Comparison of ENCODE assay signal across 9 cellular contexts in the genomic region with DNA sequence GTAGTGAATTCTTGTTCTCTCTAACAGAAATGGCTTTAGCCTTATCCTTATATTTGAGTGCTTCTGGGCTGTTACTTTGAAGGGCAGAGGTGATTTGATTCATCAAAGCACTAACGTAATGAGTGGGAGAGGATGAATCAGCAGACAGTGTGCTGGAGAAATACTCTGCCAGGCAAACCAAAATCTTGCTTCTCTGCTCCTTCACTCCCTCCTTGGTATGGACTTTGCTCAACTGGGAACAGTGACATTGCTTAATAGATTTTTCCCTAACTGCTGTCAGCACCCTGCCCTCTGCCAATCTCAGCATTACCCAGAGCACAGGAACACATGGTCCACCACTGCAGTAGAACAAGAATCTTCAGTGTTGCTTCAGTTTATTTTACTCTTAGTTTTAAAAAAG. TPM values are rescaled to one million over a fixed set of nuclear protein-coding genes. Genes with fewer than 3 reads are reported as not detected.
DNase-seq lines count a peak whose midpoint lies in the region; ATAC-seq and TF ChIP-seq lines count a peak whose summit lies in the region.
"Had no signal": no experiment of that assay in that cellular context is flagged by ENCODE, and none has a peak within 500 bp of the region (broad histone marks: within the 10 kb centered on the region; RNA-seq: fewer than 3 reads in every experiment).

No MANE protein-coding gene starts in this region.

- no peaks in the 10 kb centered on the region for H3K27me3 Mint-ChIP-seq in activated CD4-positive, alpha-beta T cell treated with anti-CD3 and anti-CD28 coated beads for 36 hours
- H3K27me3 Mint-ChIP-seq in activated T-cell treated with anti-CD3 and anti-CD28 coated beads, Interleukin-2, amount 50 U/mL, for 72 hours (ENCODE audit: low read depth), result no peaks in the 10 kb centered on the region

- no peak overlapping the region for H3K4me3 Mint-ChIP-seq in activated CD4-positive, alpha-beta T cell treated with anti-CD3 and anti-CD28 coated beads for 36 hours
- H3K4me3 Mint-ChIP-seq in activated T-cell treated with anti-CD3 and anti-CD28 coated beads, Interleukin-2, amount 50 U/mL, for 72 hours, result peak overlapping the region in 1 of 2 donors; percentile 8

- CTCF ChIA-PET in activated CD4-positive, alpha-beta T cell treated with anti-CD3 and anti-CD28 coated beads for 36 hours (lab: Charles Lee), result interaction anchor here (0.9 to 1.2 kb wide), 2 partner anchors 9 to 79 kb away, joined by 4 read pairs; no protein-coding TSS in a partner anchor

- ATAC-seq in activated CD4-positive, alpha-beta T cell treated with anti-CD3 and anti-CD28 coated beads for 36 hours, result peak; percentile 99
- ATAC-seq in activated T-cell treated with anti-CD3 and anti-CD28 coated beads, Interleukin-2, amount 50 U/mL, for 72 hours (replicated peaks in 1 of 2), result peak; percentile 98 to 99
- ATAC-seq in thoracic aorta (ENCODE audit: insufficient number of reproducible peaks, low FRiP score, low read depth) (peak; percentile 90), HG03469 (IDR thresholded peaks at IDR 0.05; ENCODE audit: unreplicated experiment) (no peak), GM18907 (IDR thresholded peaks at IDR 0.05; ENCODE audit: unreplicated experiment) (no peak)

- peak overlapping the region; percentile 45 to 55 for H3K27ac ChIP-seq in thoracic aorta

- peak; percentile 23 for DNase-seq in activated CD4-positive, alpha-beta T cell treated with anti-CD3 and anti-CD28 coated beads for 36 hours
- DNase-seq in activated CD4-positive, alpha-beta T cell treated with anti-CD3 and anti-CD28 coated beads for 4 hours, result no peak
- peak in 1 of 2 donors; percentile 17 for DNase-seq in activated T-cell treated with anti-CD3 and anti-CD28 coated beads, Interleukin-2, amount 50 U/mL, for 72 hours
- DNase-seq in iPS-NIHi7 (ENCODE audit: extremely low spot score) (peak; percentile 13), thoracic aorta (ENCODE audit: low spot score) (no peak), NCI-H187 treated with DMSO at 0.1 percent for 48 hours (lab: John Stamatoyannopoulos, UW) (no peak)
- DNase-seq: foreskin melanocyte had no signal

- H3K36me3 Mint-ChIP-seq in activated CD4-positive, alpha-beta T cell treated with anti-CD3 and anti-CD28 coated beads for 36 hours (ENCODE audit: low read depth), result peaks cover 5% of the 10 kb centered on the region
- H3K36me3 Mint-ChIP-seq in activated T-cell treated with anti-CD3 and anti-CD28 coated beads, Interleukin-2, amount 50 U/mL, for 72 hours (ENCODE audit: insufficient read depth in 2 of 2), result no peaks in the 10 kb centered on the region

- no peaks in the 10 kb centered on the region for H3K36me3 ChIP-seq in thoracic aorta

- intact Hi-C loops in activated CD4-positive, alpha-beta T cell treated with anti-CD3 and anti-CD28 coated beads for 36 hours (cut with DNase I, micrococcal nuclease), result loop anchor here in 1 of 2 experiments (5.0 kb wide), 1 partner anchor 55 kb away; a partner anchor contains a TSS

- H3K4me1 ChIP-seq in thoracic aorta (ENCODE audit: control insufficient read depth in 1 of 2, low read depth in 2 of 2), result peaks cover 31 to 82% of the 10 kb centered on the region in 2 donors

- H3K27ac Mint-ChIP-seq in activated CD4-positive, alpha-beta T cell treated with anti-CD3 and anti-CD28 coated beads for 36 hours, result no peak overlapping the region
- H3K27ac Mint-ChIP-seq in activated T-cell treated with anti-CD3 and anti-CD28 coated beads, Interleukin-2, amount 50 U/mL, for 72 hours, result no peak overlapping the region

- no peaks in the 10 kb centered on the region for H3K9me3 Mint-ChIP-seq in activated CD4-positive, alpha-beta T cell treated with anti-CD3 and anti-CD28 coated beads for 36 hours (ENCODE audit: low read depth)
- peaks cover 0 to 2% of the 10 kb centered on the region in 2 donors for H3K9me3 Mint-ChIP-seq in activated T-cell treated with anti-CD3 and anti-CD28 coated beads, Interleukin-2, amount 50 U/mL, for 72 hours

- H3K4me3 ChIP-seq in thoracic aorta, result peak overlapping the region; percentile 4

- H3K4me1 Mint-ChIP-seq in activated CD4-positive, alpha-beta T cell treated with anti-CD3 and anti-CD28 coated beads for 36 hours, result peaks cover 16% of the 10 kb centered on the region
- H3K4me1 Mint-ChIP-seq in activated T-cell treated with anti-CD3 and anti-CD28 coated beads, Interleukin-2, amount 50 U/mL, for 72 hours (ENCODE audit: low read depth), result peaks cover 15% of the 10 kb centered on the region

- POLR2A ChIA-PET in activated CD4-positive, alpha-beta T cell treated with anti-CD3 and anti-CD28 coated beads for 36 hours (lab: Charles Lee), result no interaction called here

- TF ChIP-seq CTCF in thoracic aorta (IDR thresholded peaks at IDR 0.05), result no peak

- H3K27me3 ChIP-seq in thoracic aorta (replicated peaks; ENCODE audit: insufficient read depth), result no peaks in the 10 kb centered on the region

- H3K9me3 ChIP-seq in thoracic aorta, result no peaks in the 10 kb centered on the region

RNA-seq across cellular contexts. Expression of a gene that starts 56.0 kb away (rescaled TPM):
- total RNA-seq in activated CD4-positive, alpha-beta T cell treated with anti-CD3 and anti-CD28 coated beads for 36 hours, result 10 to 100 TPM; 25.9 to 34.3 TPM
- 10 to 100 TPM; 17.6 to 21.4 TPM for total RNA-seq in activated T-cell treated with anti-CD3 and anti-CD28 coated beads, Interleukin-2, amount 50 U/mL, for 72 hours
- total RNA-seq in thoracic aorta, result 100 to 1,000 TPM; 275 to 328 TPM

Comparison
In these comparisons a context has a peak if more than half of its experiments do, and no peak if none do; other contexts are left out.
1. DNase-seq: peak in activated CD4-positive, alpha-beta T cell treated with anti-CD3 and anti-CD28 coated beads for 36 hours (single experiment) and iPS-NIHi7 (single experiment); none in activated CD4-positive, alpha-beta T cell treated with anti-CD3 and anti-CD28 coated beads for 4 hours (0 of 2), thoracic aorta (single experiment) and NCI-H187 treated with DMSO at 0.1 percent for 48 hours (single experiment).
2. ATAC-seq: peak in activated CD4-positive, alpha-beta T cell treated with anti-CD3 and anti-CD28 coated beads for 36 hours (single experiment), activated T-cell treated with anti-CD3 and anti-CD28 coated beads, Interleukin-2, amount 50 U/mL, for 72 hours (2 of 2) and thoracic aorta (single experiment); none in HG03469 (single experiment) and GM18907 (single experiment).
3. RNA of a gene that starts 56.0 kb away (total RNA-seq): 275 to 328 TPM in thoracic aorta; 25.9 to 34.3 TPM in activated CD4-positive, alpha-beta T cell treated with anti-CD3 and anti-CD28 coated beads for 36 hours and 17.6 to 21.4 TPM in activated T-cell treated with anti-CD3 and anti-CD28 coated beads, Interleukin-2, amount 50 U/mL, for 72 hours; every median in the first group is over 4 times any median in the second.